Comparison of ENCODE assay signal across 1 cellular context in genomic region chr6:27873101-27874030, GRCh38.
A peak's percentile ranks its signal among the peaks of the same experiment; 100 is the strongest.
TF ChIP-seq lines count a peak whose summit lies in the region.

No MANE protein-coding gene starts in this region.

TF ChIP-seq in GM12878, 131 proteins besides CTCF, POLR2A, EP300 and RAD21 (continued from another document):
- TF ChIP-seq PKNOX1 (IDR thresholded peaks at IDR 0.05) (no peak), CBX5 (IDR thresholded peaks at IDR 0.05; ENCODE audit: low read depth) (0 out of 2 replicates have a peak, but pooled peaks have one; percentile 7), POLR2AphosphoS5 (IDR thresholded peaks at IDR 0.05; ENCODE audit: low read length) (peak; percentile 97), FOXM1 (IDR thresholded peaks at IDR 0.05; ENCODE audit: low read depth, low read length) (peak; percentile 64; the same call in 1 of the 2 replicates), KLF5 (IDR thresholded peaks at IDR 0.05; ENCODE audit: partially characterized antibody) (peak; percentile 11), HDGF (IDR thresholded peaks at IDR 0.05) (no peak), MTA3 (IDR thresholded peaks at IDR 0.05; ENCODE audit: borderline replicate concordance, low read length) (peak; percentile 91; the same call in 1 of the 2 replicates), TCF12 (IDR thresholded peaks at IDR 0.05; ENCODE audit: low read depth, low read length) (peak; percentile 76), EZH2 (IDR thresholded peaks at IDR 0.05; ENCODE audit: borderline replicate concordance, control insufficient read depth, low read depth, low read length) (no peak), CEBPB (IDR thresholded peaks at IDR 0.05; ENCODE audit: borderline replicate concordance in 1 of 2, low read depth in 2 of 2, low read length in 2 of 2) (no peak), TARDBP (IDR thresholded peaks at IDR 0.05; ENCODE audit: borderline replicate concordance) (0 out of 2 replicates have a peak, but pooled peaks have one; percentile 18), ELK1 (IDR thresholded peaks at IDR 0.05; ENCODE audit: low read depth, low read length) (0 out of 2 replicates have a peak, but pooled peaks have one; percentile 21), DPF2 (IDR thresholded peaks at IDR 0.05) (0 out of 2 replicates have a peak, but pooled peaks have one; percentile 14), NFYA (IDR thresholded peaks at IDR 0.05; ENCODE audit: borderline replicate concordance, low read depth, low read length) (no peak), FOS (IDR thresholded peaks at IDR 0.05; ENCODE audit: borderline replicate concordance, extremely low read depth, insufficient read length) (no peak), NBN (IDR thresholded peaks at IDR 0.05) (peak; percentile 15; the same call in 1 of the 2 replicates), CHD2 (IDR thresholded peaks at IDR 0.05; ENCODE audit: borderline replicate concordance, low read depth, low read length) (peak; percentile 61; the same call in 1 of the 2 replicates), TCF3 (IDR thresholded peaks at IDR 0.05; ENCODE audit: borderline replicate concordance, insufficient read depth, low read depth, low read length) (peak; percentile 96), JUND (IDR thresholded peaks at IDR 0.05; ENCODE audit: low read depth, low read length) (no peak), CBFB (IDR thresholded peaks at IDR 0.05; ENCODE audit: low read depth) (peak; percentile 82; the same call in 1 of the 2 replicates), EED (IDR thresholded peaks at IDR 0.05; ENCODE audit: low read depth) (peak; percentile 23; the same call in 1 of the 2 replicates), BRCA1 (IDR thresholded peaks at IDR 0.05; ENCODE audit: low read depth, low read length) (0 out of 2 replicates have a peak, but pooled peaks have one; percentile 39), MXI1 (IDR thresholded peaks at IDR 0.05; ENCODE audit: low read depth, low read length) (peak; percentile 40; the same call in 1 of the 2 replicates), SMC3 (IDR thresholded peaks at IDR 0.05; ENCODE audit: borderline replicate concordance, low read length) (0 out of 2 replicates have a peak, but pooled peaks have one; percentile 6), IKZF1 (conservative IDR thresholded peaks at IDR 0.05) (peak; percentile 45), HDAC2 (IDR thresholded peaks at IDR 0.05) (no peak), STAT1 (conservative IDR thresholded peaks at IDR 0.05) (no peak), BCL3 (IDR thresholded peaks at IDR 0.05; ENCODE audit: borderline replicate concordance, insufficient read depth, low read depth, low read length, poor library complexity, severe bottlenecking) (no peak)
- TF ChIP-seq, protein P1, sequence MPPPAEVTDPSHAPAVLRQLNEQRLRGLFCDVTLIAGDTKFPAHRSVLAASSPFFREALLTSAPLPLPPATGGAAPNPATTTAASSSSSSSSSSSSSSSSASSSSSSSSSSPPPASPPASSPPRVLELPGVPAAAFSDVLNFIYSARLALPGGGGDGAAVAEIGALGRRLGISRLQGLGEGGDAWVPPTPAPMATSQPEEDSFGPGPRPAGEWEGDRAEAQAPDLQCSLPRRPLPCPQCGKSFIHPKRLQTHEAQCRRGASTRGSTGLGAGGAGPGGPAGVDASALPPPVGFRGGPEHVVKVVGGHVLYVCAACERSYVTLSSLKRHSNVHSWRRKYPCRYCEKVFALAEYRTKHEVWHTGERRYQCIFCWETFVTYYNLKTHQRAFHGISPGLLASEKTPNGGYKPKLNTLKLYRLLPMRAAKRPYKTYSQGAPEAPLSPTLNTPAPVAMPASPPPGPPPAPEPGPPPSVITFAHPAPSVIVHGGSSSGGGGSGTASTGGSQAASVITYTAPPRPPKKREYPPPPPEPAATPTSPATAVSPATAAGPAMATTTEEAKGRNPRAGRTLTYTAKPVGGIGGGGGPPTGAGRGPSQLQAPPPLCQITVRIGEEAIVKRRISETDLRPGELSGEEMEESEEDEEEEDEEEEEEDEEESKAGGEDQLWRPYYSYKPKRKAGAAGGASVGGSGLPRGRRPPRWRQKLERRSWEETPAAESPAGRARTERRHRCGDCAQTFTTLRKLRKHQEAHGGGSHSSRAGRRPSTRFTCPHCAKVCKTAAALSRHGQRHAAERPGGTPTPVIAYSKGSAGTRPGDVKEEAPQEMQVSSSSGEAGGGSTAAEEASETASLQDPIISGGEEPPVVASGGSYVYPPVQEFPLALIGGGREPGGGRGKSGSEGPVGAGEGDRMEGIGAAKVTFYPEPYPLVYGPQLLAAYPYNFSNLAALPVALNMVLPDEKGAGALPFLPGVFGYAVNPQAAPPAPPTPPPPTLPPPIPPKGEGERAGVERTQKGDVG (CRISPR knock-in tag; IDR thresholded peaks at IDR 0.05): 0 out of 2 replicates have a peak, but pooled peaks have one; percentile 26
- TF ChIP-seq, protein P2, sequence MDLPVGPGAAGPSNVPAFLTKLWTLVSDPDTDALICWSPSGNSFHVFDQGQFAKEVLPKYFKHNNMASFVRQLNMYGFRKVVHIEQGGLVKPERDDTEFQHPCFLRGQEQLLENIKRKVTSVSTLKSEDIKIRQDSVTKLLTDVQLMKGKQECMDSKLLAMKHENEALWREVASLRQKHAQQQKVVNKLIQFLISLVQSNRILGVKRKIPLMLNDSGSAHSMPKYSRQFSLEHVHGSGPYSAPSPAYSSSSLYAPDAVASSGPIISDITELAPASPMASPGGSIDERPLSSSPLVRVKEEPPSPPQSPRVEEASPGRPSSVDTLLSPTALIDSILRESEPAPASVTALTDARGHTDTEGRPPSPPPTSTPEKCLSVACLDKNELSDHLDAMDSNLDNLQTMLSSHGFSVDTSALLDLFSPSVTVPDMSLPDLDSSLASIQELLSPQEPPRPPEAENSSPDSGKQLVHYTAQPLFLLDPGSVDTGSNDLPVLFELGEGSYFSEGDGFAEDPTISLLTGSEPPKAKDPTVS (IDR thresholded peaks at IDR 0.05; ENCODE audit: low read depth, low read length): no peak
- TF ChIP-seq, protein P3, sequence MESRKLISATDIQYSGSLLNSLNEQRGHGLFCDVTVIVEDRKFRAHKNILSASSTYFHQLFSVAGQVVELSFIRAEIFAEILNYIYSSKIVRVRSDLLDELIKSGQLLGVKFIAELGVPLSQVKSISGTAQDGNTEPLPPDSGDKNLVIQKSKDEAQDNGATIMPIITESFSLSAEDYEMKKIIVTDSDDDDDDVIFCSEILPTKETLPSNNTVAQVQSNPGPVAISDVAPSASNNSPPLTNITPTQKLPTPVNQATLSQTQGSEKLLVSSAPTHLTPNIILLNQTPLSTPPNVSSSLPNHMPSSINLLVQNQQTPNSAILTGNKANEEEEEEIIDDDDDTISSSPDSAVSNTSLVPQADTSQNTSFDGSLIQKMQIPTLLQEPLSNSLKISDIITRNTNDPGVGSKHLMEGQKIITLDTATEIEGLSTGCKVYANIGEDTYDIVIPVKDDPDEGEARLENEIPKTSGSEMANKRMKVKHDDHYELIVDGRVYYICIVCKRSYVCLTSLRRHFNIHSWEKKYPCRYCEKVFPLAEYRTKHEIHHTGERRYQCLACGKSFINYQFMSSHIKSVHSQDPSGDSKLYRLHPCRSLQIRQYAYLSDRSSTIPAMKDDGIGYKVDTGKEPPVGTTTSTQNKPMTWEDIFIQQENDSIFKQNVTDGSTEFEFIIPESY (IDR thresholded peaks at IDR 0.05): no peak
- TF ChIP-seq, protein P4, sequence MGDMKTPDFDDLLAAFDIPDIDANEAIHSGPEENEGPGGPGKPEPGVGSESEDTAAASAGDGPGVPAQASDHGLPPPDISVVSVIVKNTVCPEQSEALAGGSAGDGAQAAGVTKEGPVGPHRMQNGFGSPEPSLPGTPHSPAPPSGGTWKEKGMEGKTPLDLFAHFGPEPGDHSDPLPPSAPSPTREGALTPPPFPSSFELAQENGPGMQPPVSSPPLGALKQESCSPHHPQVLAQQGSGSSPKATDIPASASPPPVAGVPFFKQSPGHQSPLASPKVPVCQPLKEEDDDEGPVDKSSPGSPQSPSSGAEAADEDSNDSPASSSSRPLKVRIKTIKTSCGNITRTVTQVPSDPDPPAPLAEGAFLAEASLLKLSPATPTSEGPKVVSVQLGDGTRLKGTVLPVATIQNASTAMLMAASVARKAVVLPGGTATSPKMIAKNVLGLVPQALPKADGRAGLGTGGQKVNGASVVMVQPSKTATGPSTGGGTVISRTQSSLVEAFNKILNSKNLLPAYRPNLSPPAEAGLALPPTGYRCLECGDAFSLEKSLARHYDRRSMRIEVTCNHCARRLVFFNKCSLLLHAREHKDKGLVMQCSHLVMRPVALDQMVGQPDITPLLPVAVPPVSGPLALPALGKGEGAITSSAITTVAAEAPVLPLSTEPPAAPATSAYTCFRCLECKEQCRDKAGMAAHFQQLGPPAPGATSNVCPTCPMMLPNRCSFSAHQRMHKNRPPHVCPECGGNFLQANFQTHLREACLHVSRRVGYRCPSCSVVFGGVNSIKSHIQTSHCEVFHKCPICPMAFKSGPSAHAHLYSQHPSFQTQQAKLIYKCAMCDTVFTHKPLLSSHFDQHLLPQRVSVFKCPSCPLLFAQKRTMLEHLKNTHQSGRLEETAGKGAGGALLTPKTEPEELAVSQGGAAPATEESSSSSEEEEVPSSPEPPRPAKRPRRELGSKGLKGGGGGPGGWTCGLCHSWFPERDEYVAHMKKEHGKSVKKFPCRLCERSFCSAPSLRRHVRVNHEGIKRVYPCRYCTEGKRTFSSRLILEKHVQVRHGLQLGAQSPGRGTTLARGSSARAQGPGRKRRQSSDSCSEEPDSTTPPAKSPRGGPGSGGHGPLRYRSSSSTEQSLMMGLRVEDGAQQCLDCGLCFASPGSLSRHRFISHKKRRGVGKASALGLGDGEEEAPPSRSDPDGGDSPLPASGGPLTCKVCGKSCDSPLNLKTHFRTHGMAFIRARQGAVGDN (IDR thresholded peaks at IDR 0.05): peak; percentile 46; the same call in 1 of the 2 replicates
- TF ChIP-seq, protein P5, sequence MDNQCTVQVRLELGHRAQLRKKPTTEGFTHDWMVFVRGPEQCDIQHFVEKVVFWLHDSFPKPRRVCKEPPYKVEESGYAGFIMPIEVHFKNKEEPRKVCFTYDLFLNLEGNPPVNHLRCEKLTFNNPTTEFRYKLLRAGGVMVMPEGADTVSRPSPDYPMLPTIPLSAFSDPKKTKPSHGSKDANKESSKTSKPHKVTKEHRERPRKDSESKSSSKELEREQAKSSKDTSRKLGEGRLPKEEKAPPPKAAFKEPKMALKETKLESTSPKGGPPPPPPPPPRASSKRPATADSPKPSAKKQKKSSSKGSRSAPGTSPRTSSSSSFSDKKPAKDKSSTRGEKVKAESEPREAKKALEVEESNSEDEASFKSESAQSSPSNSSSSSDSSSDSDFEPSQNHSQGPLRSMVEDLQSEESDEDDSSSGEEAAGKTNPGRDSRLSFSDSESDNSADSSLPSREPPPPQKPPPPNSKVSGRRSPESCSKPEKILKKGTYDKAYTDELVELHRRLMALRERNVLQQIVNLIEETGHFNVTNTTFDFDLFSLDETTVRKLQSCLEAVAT (IDR thresholded peaks at IDR 0.05): peak; percentile 50; the same call in 1 of the 2 replicates
